In the genomic region with DNA sequence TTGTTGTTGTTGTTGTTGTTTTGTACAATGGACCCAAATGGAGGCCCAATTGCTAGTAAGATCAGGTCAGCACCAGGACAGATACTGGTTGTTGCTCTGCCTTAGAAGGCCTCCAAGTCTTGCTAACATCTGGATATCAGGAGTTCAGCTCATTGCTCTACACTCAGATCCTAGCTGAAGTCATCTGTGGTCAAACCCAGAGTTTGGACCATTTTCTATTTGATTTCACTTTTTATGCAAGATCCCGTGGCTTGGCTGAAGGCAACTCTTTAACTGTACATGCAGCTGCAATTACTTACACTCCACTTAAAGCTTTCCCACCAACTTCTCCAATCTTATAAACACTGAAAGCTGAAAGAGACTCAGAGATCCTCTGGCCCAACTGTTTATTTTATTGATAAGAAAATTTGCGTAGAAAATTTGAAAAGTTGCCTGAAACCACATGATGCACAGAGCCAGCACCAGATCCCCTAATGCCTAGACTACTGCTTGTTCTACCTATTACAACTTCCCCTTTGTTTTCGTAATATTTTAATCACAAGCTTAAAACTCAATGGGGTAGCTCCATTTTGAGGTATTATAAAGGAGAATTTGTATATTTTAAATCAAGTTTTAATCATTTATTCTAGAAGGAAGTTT, we compare ENCODE assay signal across 27 cellular contexts. TPM values are rescaled to one million over a fixed set of nuclear protein-coding genes. Genes with fewer than 3 reads are reported as not detected.
DNase-seq lines count a peak whose midpoint lies in the region; ATAC-seq and TF ChIP-seq lines count a peak whose summit lies in the region.
"Had no signal": no experiment of that assay in that cellular context is flagged by ENCODE, and none has a peak within 500 bp of the region (broad histone marks: within the 10 kb centered on the region; RNA-seq: fewer than 3 reads in every experiment).

No MANE protein-coding gene starts in this region.

- intact Hi-C loops in left ventricle myocardium superior (cut with micrococcal nuclease) (no loop called here), Right ventricle myocardium superior (cut with DNase I) (no loop called here), breast epithelium (cut with DNase I; ENCODE audit: low total_unique reads) (no loop called here)

- no peaks in the 10 kb centered on the region for H3K9me3 ChIP-seq in breast epithelium
- H3K9me3 ChIP-seq: SJSA1 had no signal

- ATAC-seq in left ventricle myocardium superior (peak; percentile 42), Right ventricle myocardium superior (ENCODE audit: poor library complexity) (no peak), HG02610 (IDR thresholded peaks at IDR 0.05; ENCODE audit: unreplicated experiment) (no peak)
- ATAC-seq: T-helper 17 cell, WTC11 had no signal

- TF ChIP-seq POLR2A in breast epithelium (IDR thresholded peaks at IDR 0.05): no peak

- TF ChIP-seq CTCF in VCaP (conservative IDR thresholded peaks at IDR 0.05) (no peak), fibroblast of villous mesenchyme (IDR thresholded peaks at IDR 0.05; ENCODE audit: insufficient read depth, low read depth, low read length) (no peak), breast epithelium (IDR thresholded peaks at IDR 0.05) (no peak)

- H3K4me1 ChIP-seq in breast epithelium: no peaks in the 10 kb centered on the region
- H3K4me1 ChIP-seq: SJSA1 had no signal

- no peak for DNase-seq in left ventricle myocardium superior
- no peak for DNase-seq in Right ventricle myocardium superior
- peak; percentile 51 for DNase-seq in fibroblast of villous mesenchyme (ENCODE audit: low read depth)
- DNase-seq in stimulated activated CD4-positive, alpha-beta T cell treated with anti-CD3 and anti-CD28 coated beads, Interleukin-2, amount 100 ng/mL, for 24 hours: no peak
- DNase-seq in GOT3 (lab: John Stamatoyannopoulos, UW): no peak
- DNase-seq in breast epithelium (ENCODE audit: low spot score in 2 of 2): no peak
- DNase-seq: activated CD4-positive, alpha-beta T cell treated with anti-CD3 and anti-CD28 coated beads, Interleukin-2, amount 50 U/mL, for 48 hours; activated gamma-delta T cell treated with Interleukin-2 at 50 U/mL for 16 hours; DMS 273 treated with DMSO at 0.1 percent for 48 hours; effector CD8-positive, alpha-beta T cell; islet precursor cell; NCI-H146; NCI-H774; nucleus accumbens; retina; stimulated activated CD4-positive, alpha-beta T cell treated with anti-CD3 and anti-CD28 coated beads, Interleukin-12 subunit alpha, Interleukin-12 subunit beta, amount 100 ng/mL, for 4 hours; stimulated activated CD8-positive, alpha-beta memory T cell treated with anti-CD3 and anti-CD28 coated beads, Interleukin-4, amount 100 ng/mL, for 48 hours; T-helper 17 cell had no signal

- H3K27ac ChIP-seq in VCaP: peak overlapping the region; percentile 94
- H3K27ac ChIP-seq in breast epithelium: no peak overlapping the region
- H3K27ac ChIP-seq: SJSA1 had no signal

- no peaks in the 10 kb centered on the region for H3K36me3 ChIP-seq in breast epithelium
- H3K36me3 ChIP-seq: SJSA1 had no signal

- H3K4me3 ChIP-seq in fibroblast of villous mesenchyme (ENCODE audit: low read depth, low read length) (no peak overlapping the region), breast epithelium (no peak overlapping the region)
- H3K4me3 ChIP-seq: SJSA1 had no signal

- no peaks in the 10 kb centered on the region for H3K27me3 ChIP-seq in breast epithelium
- H3K27me3 ChIP-seq: SJSA1 had no signal

RNA-seq across cellular contexts. Expression of a gene that starts 2.7 kb away (rescaled TPM):
- total RNA-seq in left ventricle myocardium superior (not detected), Right ventricle myocardium superior (not detected), fibroblast of villous mesenchyme (not detected in 2 replicates), breast epithelium (not detected)
- total RNA-seq: A673, G401, lung microvascular endothelial cell, SJSA1, subcutaneous adipose tissue, T-helper 17 cell, ureter, WTC11 had no signal

RNA-seq across cellular contexts. Expression of a gene that starts 34.8 kb away (rescaled TPM):
- total RNA-seq in left ventricle myocardium superior (2.7 TPM), Right ventricle myocardium superior (2.3 TPM), fibroblast of villous mesenchyme (7.7 and 13.8 TPM in 2 replicates), breast epithelium (10 to 100 TPM; 11.8 to 16.2 (median 12.1) TPM)

RNA-seq across cellular contexts. Expression of a gene that starts 53.8 kb away (rescaled TPM):
- total RNA-seq in left ventricle myocardium superior (not detected), Right ventricle myocardium superior (not detected), fibroblast of villous mesenchyme (not detected in 2 replicates), breast epithelium (not detected)
- total RNA-seq: A673, G401, lung microvascular endothelial cell, SJSA1, subcutaneous adipose tissue, ureter, WTC11 had no signal
